8 cellular contexts compared by ENCODE assay signal in genomic region chr1:213051881-213052202, GRCh38. TPM values are rescaled to one million over a fixed set of nuclear protein-coding genes. Genes with fewer than 3 reads are reported as not detected.
DNase-seq lines count a peak whose midpoint lies in the region; ATAC-seq and TF ChIP-seq lines count a peak whose summit lies in the region.

No MANE protein-coding gene starts in this region.

- TF ChIP-seq POLR2A in suprapubic skin (IDR thresholded peaks at IDR 0.05), result no peak

- peaks cover 9% of the 10 kb centered on the region for H3K27me3 Mint-ChIP-seq in activated T-helper 1 cell treated with anti-CD3 and anti-CD28 coated beads, Interleukin-12 subunit alpha, Interleukin-12 subunit beta, Interleukin-2, Interleukin-4 antibody, amounts not matched to agents 30 ng/mL and 10 ng/mL and 1 ng/mL, durations not matched to agents 14 hours and 24 hours and 36 hours (ENCODE audit: insufficient read depth)

- peak overlapping the region; percentile 96 for H3K4me3 Mint-ChIP-seq in activated T-helper 1 cell treated with anti-CD3 and anti-CD28 coated beads, Interleukin-12 subunit alpha, Interleukin-12 subunit beta, Interleukin-2, Interleukin-4 antibody, amounts not matched to agents 30 ng/mL and 10 ng/mL and 1 ng/mL, durations not matched to agents 14 hours and 24 hours and 36 hours

- H3K9ac ChIP-seq in iPS-20b (ENCODE audit: low read depth, low read length), result peak overlapping the region; percentile 73

- ATAC-seq in GM19035 (IDR thresholded peaks at IDR 0.05; ENCODE audit: unreplicated experiment), result no peak

- 38% methylated on average over 2 of the region's 2 CpGs for WGBS in suprapubic skin

- H3K9me3 ChIP-seq in iPS-20b (ENCODE audit: insufficient read depth, low read depth, low read length) (0 out of 2 replicates have a peak, but pooled peaks cover 5% of the 10 kb centered on the region), suprapubic skin (no peaks in the 10 kb centered on the region)

- H3K4me1 ChIP-seq in iPS-20b (ENCODE audit: insufficient read depth, low read length) (peaks cover 12% of the 10 kb centered on the region), suprapubic skin (peaks cover 18% of the 10 kb centered on the region)

- H3K9me3 Mint-ChIP-seq in activated T-helper 1 cell treated with anti-CD3 and anti-CD28 coated beads, Interleukin-12 subunit alpha, Interleukin-12 subunit beta, Interleukin-2, Interleukin-4 antibody, amounts not matched to agents 30 ng/mL and 10 ng/mL and 1 ng/mL, durations not matched to agents 14 hours and 24 hours and 36 hours, result peaks cover 18% of the 10 kb centered on the region

- H3K27ac ChIP-seq in iPS-20b (ENCODE audit: low read length), result no peak overlapping the region
- H3K27ac ChIP-seq in suprapubic skin, result no peak overlapping the region

- DNase-seq in SKM-1 treated with dmso at 0.1 percent for 144 hours (lab: John Stamatoyannopoulos, UW; ENCODE audit: unreplicated experiment) (peak; percentile 62), SKM-1 (lab: John Stamatoyannopoulos, UW; ENCODE audit: unreplicated experiment) (no peak), suprapubic skin (ENCODE audit: low spot score in 2 of 2) (no peak), GOT3 (lab: John Stamatoyannopoulos, UW) (no peak)
- no peak for DNase-seq in activated T-helper 1 cell treated with anti-CD3 and anti-CD28 coated beads, Interleukin-12 subunit alpha, Interleukin-12 subunit beta, Interleukin-2, Interleukin-4 antibody, amounts not matched to agents 30 ng/mL and 10 ng/mL and 1 ng/mL, durations not matched to agents 14 hours and 24 hours and 36 hours (ENCODE audit: low spot score)
- DNase-seq in activated CD4-positive, alpha-beta T cell treated with anti-CD3 and anti-CD28 coated beads, Interleukin-2, amount 50 U/mL, for 48 hours, result no peak

- H3K27me3 ChIP-seq in iPS-20b (ENCODE audit: insufficient read depth, low read length), result no peaks in the 10 kb centered on the region
- peaks cover 26% of the 10 kb centered on the region for H3K27me3 ChIP-seq in suprapubic skin

- H3K27ac Mint-ChIP-seq in activated T-helper 1 cell treated with anti-CD3 and anti-CD28 coated beads, Interleukin-12 subunit alpha, Interleukin-12 subunit beta, Interleukin-2, Interleukin-4 antibody, amounts not matched to agents 30 ng/mL and 10 ng/mL and 1 ng/mL, durations not matched to agents 14 hours and 24 hours and 36 hours, result peak overlapping the region; percentile 90

- TF ChIP-seq CTCF in suprapubic skin (IDR thresholded peaks at IDR 0.05), result no peak

- H3K36me3 ChIP-seq in iPS-20b (ENCODE audit: insufficient read depth, low read depth, low read length) (no peaks in the 10 kb centered on the region), suprapubic skin (no peaks in the 10 kb centered on the region)

- intact Hi-C loops in activated T-helper 1 cell treated with anti-CD3 and anti-CD28 coated beads, Interleukin-12 subunit alpha, Interleukin-12 subunit beta, Interleukin-2, Interleukin-4 antibody, amounts not matched to agents 30 ng/mL and 10 ng/mL and 1 ng/mL, durations not matched to agents 14 hours and 24 hours and 36 hours (cut with micrococcal nuclease), result loop anchor here (1.0 kb wide), 4 partner anchors 18 to 261 kb away; partner anchors contain the start of genes ANGEL2, FLVCR1, NSL1 and TATDN3

- TF ChIP-seq EP300 in suprapubic skin (IDR thresholded peaks at IDR 0.05), result no peak

- H3K36me3 Mint-ChIP-seq in activated T-helper 1 cell treated with anti-CD3 and anti-CD28 coated beads, Interleukin-12 subunit alpha, Interleukin-12 subunit beta, Interleukin-2, Interleukin-4 antibody, amounts not matched to agents 30 ng/mL and 10 ng/mL and 1 ng/mL, durations not matched to agents 14 hours and 24 hours and 36 hours (ENCODE audit: low read depth), result peaks cover 15% of the 10 kb centered on the region

- peak overlapping the region; percentile 91 for H3K4me3 ChIP-seq in iPS-20b (ENCODE audit: low read length)
- peak overlapping the region; percentile 79 for H3K4me3 ChIP-seq in suprapubic skin

- H3K4me1 Mint-ChIP-seq in activated T-helper 1 cell treated with anti-CD3 and anti-CD28 coated beads, Interleukin-12 subunit alpha, Interleukin-12 subunit beta, Interleukin-2, Interleukin-4 antibody, amounts not matched to agents 30 ng/mL and 10 ng/mL and 1 ng/mL, durations not matched to agents 14 hours and 24 hours and 36 hours (ENCODE audit: low read depth), result peaks cover 37% of the 10 kb centered on the region

RNA-seq across cellular contexts. Expression of gene RPS6KC1, which starts 0.8 kb away (rescaled TPM):
- total RNA-seq in activated T-helper 1 cell treated with anti-CD3 and anti-CD28 coated beads, Interleukin-12 subunit alpha, Interleukin-12 subunit beta, Interleukin-2, Interleukin-4 antibody, amounts not matched to agents 30 ng/mL and 10 ng/mL and 1 ng/mL, durations not matched to agents 14 hours and 24 hours and 36 hours, result 7.2 and 7.5 TPM in 2 replicates
- 10 to 100 TPM in 3 of 4 donors, 1 to 10 TPM in 1; 9.3 to 18.3 (median 14.2) TPM for total RNA-seq in suprapubic skin

RNA-seq across cellular contexts. Expression of gene ANGEL2, which starts 36.2 kb away (rescaled TPM):
- 44.2 and 46.1 TPM in 2 replicates for total RNA-seq in activated T-helper 1 cell treated with anti-CD3 and anti-CD28 coated beads, Interleukin-12 subunit alpha, Interleukin-12 subunit beta, Interleukin-2, Interleukin-4 antibody, amounts not matched to agents 30 ng/mL and 10 ng/mL and 1 ng/mL, durations not matched to agents 14 hours and 24 hours and 36 hours
- 100 to 1,000 TPM in 1 of 4 donors, 10 to 100 TPM in 3; 27.9 to 116 (median 36.0) TPM for total RNA-seq in suprapubic skin
